ENCODE assay signal across 10 cellular contexts in the genomic region with DNA sequence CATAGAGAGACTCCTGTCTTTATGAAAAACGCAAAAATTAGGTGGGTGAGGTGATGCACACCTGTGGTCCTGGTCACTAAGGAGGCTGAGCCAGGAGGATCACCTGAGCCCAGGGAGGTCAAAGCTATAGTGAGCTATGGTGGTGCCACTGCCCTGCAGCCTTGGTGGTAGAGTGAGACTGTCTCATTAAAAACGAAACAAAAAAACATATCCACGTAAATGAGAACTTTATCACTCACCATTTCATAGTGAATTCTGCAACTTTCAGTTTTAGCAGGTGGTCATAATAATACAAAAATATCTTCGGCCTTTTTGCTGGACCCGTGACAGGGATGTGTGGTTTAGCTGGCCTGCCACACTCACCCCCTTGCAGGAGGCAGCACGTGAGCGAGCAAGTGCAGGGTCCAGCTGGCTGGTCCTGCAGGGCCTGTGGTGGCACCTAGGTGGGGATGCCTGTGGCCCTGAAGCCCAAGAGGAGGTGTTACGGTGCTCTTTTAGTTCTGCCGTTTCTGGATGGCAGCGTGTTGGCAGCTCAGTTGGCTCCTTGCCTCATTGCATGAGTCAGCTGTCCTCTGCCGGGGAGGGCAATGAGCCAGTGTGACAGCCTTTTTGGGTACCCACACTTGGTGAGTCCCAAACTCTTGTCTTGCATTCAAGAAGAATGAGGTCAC.
DNase-seq lines count a peak whose midpoint lies in the region; ATAC-seq and TF ChIP-seq lines count a peak whose summit lies in the region.
"Had no signal": no experiment of that assay in that cellular context is flagged by ENCODE, and none has a peak within 500 bp of the region (broad histone marks: within the 10 kb centered on the region; RNA-seq: fewer than 3 reads in every experiment).

No MANE protein-coding gene starts in this region.

- TF ChIP-seq CTCF in omental fat pad (IDR thresholded peaks at IDR 0.05), result no peak

- peak; percentile 82 for DNase-seq in A172 (ENCODE audit: low spot score)
- peak; percentile 2 for DNase-seq in SW480 (ENCODE audit: low spot score)
- peak in 47 of 51 donors; percentile 1 to 85 (median 23) for DNase-seq in hypothalamus (lab: John Stamatoyannopoulos, UW)
- no peak for DNase-seq in omental fat pad (ENCODE audit: low spot score)
- no peak for DNase-seq in NK-92 (lab: John Stamatoyannopoulos, UW; ENCODE audit: unreplicated experiment)
- DNase-seq: activated gamma-delta T cell; CD8-positive, alpha-beta memory T cell had no signal

- no peak overlapping the region for H3K27ac Mint-ChIP-seq in stimulated activated memory B cell treated with anti-CD40 and anti-IgM and Interleukin-4, amounts not matched to agents 10 μg/mL and 1 μg/mL and 100 μg/mL, for 72 hours
- H3K27ac Mint-ChIP-seq: CD8-positive, alpha-beta memory T cell had no signal

- H3K36me3 Mint-ChIP-seq in stimulated activated memory B cell treated with anti-CD40 and anti-IgM and Interleukin-4, amounts not matched to agents 10 μg/mL and 1 μg/mL and 100 μg/mL, for 72 hours, result no peaks in the 10 kb centered on the region
- H3K36me3 Mint-ChIP-seq: CD8-positive, alpha-beta memory T cell had no signal

- peaks cover 3% of the 10 kb centered on the region for H3K9me3 Mint-ChIP-seq in stimulated activated memory B cell treated with anti-CD40 and anti-IgM and Interleukin-4, amounts not matched to agents 10 μg/mL and 1 μg/mL and 100 μg/mL, for 72 hours

- no peak overlapping the region for H3K4me3 Mint-ChIP-seq in stimulated activated memory B cell treated with anti-CD40 and anti-IgM and Interleukin-4, amounts not matched to agents 10 μg/mL and 1 μg/mL and 100 μg/mL, for 72 hours

- no peaks in the 10 kb centered on the region for H3K4me1 Mint-ChIP-seq in stimulated activated memory B cell treated with anti-CD40 and anti-IgM and Interleukin-4, amounts not matched to agents 10 μg/mL and 1 μg/mL and 100 μg/mL, for 72 hours

- no peaks in the 10 kb centered on the region for H3K27me3 Mint-ChIP-seq in stimulated activated memory B cell treated with anti-CD40 and anti-IgM and Interleukin-4, amounts not matched to agents 10 μg/mL and 1 μg/mL and 100 μg/mL, for 72 hours

- ATAC-seq in GM21390 (IDR thresholded peaks at IDR 0.05; ENCODE audit: unreplicated experiment) (peak; percentile 62), omental fat pad (ENCODE audit: low FRiP score) (no peak), GM21447 (IDR thresholded peaks at IDR 0.05; ENCODE audit: unreplicated experiment) (no peak)
- ATAC-seq in stimulated activated memory B cell treated with anti-CD40 and anti-IgM and Interleukin-4, amounts not matched to agents 10 μg/mL and 1 μg/mL and 100 μg/mL, for 72 hours, result no peak

Comparison
In these comparisons a context has a peak if more than half of its experiments do, and no peak if none do; other contexts are left out.
1. DNase-seq: peak in A172 (single experiment), SW480 (single experiment) and hypothalamus (47 of 51); none in omental fat pad (single experiment) and NK-92 (single experiment).